Comparison of ENCODE assay signal across 9 cellular contexts in the genomic region with DNA sequence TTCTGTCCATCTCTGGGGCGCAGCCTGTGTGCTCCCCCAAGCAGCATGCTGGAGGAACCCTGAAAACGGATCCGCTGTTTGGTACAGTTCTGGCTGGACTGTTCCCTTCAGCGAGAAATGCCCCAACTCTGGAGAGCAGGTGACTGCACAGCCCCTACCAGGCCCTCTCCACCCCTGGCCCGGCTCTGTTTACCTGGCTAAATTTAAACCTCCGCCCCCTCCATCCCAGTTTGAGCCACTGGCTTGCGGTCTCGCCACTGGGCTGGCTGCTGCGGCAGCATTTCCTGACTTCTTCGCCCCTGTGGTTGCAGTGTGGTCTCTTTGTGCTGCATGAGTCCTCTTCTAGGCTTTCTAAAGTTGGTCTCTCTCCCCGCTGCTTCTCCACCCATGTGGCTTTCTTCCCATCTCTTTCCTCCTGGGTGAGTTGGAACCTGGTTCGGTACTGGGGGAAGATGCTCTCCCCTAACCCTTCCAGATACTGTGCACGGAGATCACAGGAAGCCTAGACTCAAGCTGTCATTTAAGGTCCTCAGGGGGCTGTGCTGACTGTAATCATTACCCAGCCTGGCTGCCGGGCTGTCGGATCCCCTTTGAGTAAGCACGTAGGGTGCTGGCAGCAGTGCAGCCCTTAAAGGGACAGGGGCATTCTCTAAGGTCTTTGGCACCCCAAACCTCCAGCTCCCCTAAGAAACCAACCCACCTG.
DNase-seq lines count a peak whose midpoint lies in the region; ATAC-seq, FAIRE-seq and TF ChIP-seq lines count a peak whose summit lies in the region.
"Had no signal": no experiment of that assay in that cellular context is flagged by ENCODE, and none has a peak within 500 bp of the region (broad histone marks: within the 10 kb centered on the region; RNA-seq: fewer than 3 reads in every experiment).

No MANE protein-coding gene starts in this region.

- no peak for TF ChIP-seq EP300 in tibial nerve (IDR thresholded peaks at IDR 0.05)

- TF ChIP-seq CTCF in tibial nerve (IDR thresholded peaks at IDR 0.05) (no peak), kidney (IDR thresholded peaks at IDR 0.05; ENCODE audit: borderline replicate concordance, extremely low read depth, insufficient read depth) (no peak)

- peak overlapping the region; percentile 76 to 91 (median 86) for H3K4me3 Mint-ChIP-seq in naive thymus-derived CD8-positive, alpha-beta T cell

- ATAC-seq in GM19463 (IDR thresholded peaks at IDR 0.05; ENCODE audit: unreplicated experiment) (peak; percentile 53), HG03565 (IDR thresholded peaks at IDR 0.05; ENCODE audit: unreplicated experiment) (peak; percentile 41)
- peak; percentile 56 to 68 for ATAC-seq in naive thymus-derived CD8-positive, alpha-beta T cell

- H3K9me3 Mint-ChIP-seq in naive thymus-derived CD8-positive, alpha-beta T cell, result peaks cover 0 to 2% (median 0%) of the 10 kb centered on the region in 9 donors

- H3K4me3 ChIP-seq in GM08714 (ENCODE audit: low read length), result peak overlapping the region; percentile 81; the same call in 1 of the 2 replicates
- no peak overlapping the region for H3K4me3 ChIP-seq in tibial nerve
- no peak overlapping the region for H3K4me3 ChIP-seq in kidney (ENCODE audit: low read length in 2 of 2)

- FAIRE-seq in kidney (lab: Jason Lieb, UNC) (no peak), H54 (lab: Jason Lieb, UNC) (no peak)

- TF ChIP-seq POLR2A in tibial nerve (IDR thresholded peaks at IDR 0.05) (no peak), H54 (IDR thresholded peaks at IDR 0.05; ENCODE audit: low read depth, low read length) (no peak)

- H3K9ac ChIP-seq in kidney (ENCODE audit: low read length in 2 of 2), result no peak overlapping the region
- H3K9ac ChIP-seq: parathyroid adenoma had no signal

- H3K27ac Mint-ChIP-seq in naive thymus-derived CD8-positive, alpha-beta T cell, result peak overlapping the region in 3 of 10 donors; percentile 1 to 36 (median 15)

- H3K27ac ChIP-seq in tibial nerve, result no peak overlapping the region
- no peak overlapping the region for H3K27ac ChIP-seq in kidney (ENCODE audit: low read depth in 2 of 2, low read length in 2 of 2)
- H3K27ac ChIP-seq: parathyroid adenoma had no signal

- WGBS in tibial nerve, 2 donors, result 53 to 58% methylated on average over 16 of the region's 16 CpGs

- H3K4me1 ChIP-seq in tibial nerve, result peaks cover 0 to 20% (median 4%) of the 10 kb centered on the region in 4 donors
- H3K4me1 ChIP-seq in kidney (ENCODE audit: control insufficient read depth in 1 of 2, insufficient read depth in 1 of 2, low read depth in 1 of 2, low read length in 2 of 2), result peaks cover 0 to 2% of the 10 kb centered on the region in 2 donors

- H3K36me3 ChIP-seq in tibial nerve (no peaks in the 10 kb centered on the region), kidney (ENCODE audit: control insufficient read depth in 1 of 2, insufficient read depth in 2 of 2, low read length in 2 of 2) (no peaks in the 10 kb centered on the region)

- H3K36me3 Mint-ChIP-seq in naive thymus-derived CD8-positive, alpha-beta T cell, result peaks cover 0 to 3% (median 0%) of the 10 kb centered on the region in 3 donors

- peaks cover 45 to 68% (median 59%) of the 10 kb centered on the region in 5 donors for H3K27me3 Mint-ChIP-seq in naive thymus-derived CD8-positive, alpha-beta T cell

- peaks cover 2 to 73% of the 10 kb centered on the region in 2 donors for H3K27me3 ChIP-seq in tibial nerve

- H3K4me1 Mint-ChIP-seq in naive thymus-derived CD8-positive, alpha-beta T cell, result peaks cover 26 to 43% (median 35%) of the 10 kb centered on the region in 4 donors

- peak; percentile 17 for DNase-seq in activated T-cell treated with anti-CD3 and anti-CD28 coated beads for 24 hours (ENCODE audit: low read depth)
- peak in 7 of 10 donors; percentile 23 to 71 (median 49) for DNase-seq in naive thymus-derived CD8-positive, alpha-beta T cell
- no peak for DNase-seq in tibial nerve (ENCODE audit: low spot score in 2 of 2)
- DNase-seq in kidney, result no peak
- no peak for DNase-seq in H54 (ENCODE audit: insufficient read length, low spot score)

- H3K9me3 ChIP-seq in tibial nerve, result no peaks in the 10 kb centered on the region
- no peaks in the 10 kb centered on the region for H3K9me3 ChIP-seq in kidney (ENCODE audit: control insufficient read depth in 1 of 2, low read length in 2 of 2)

- intact Hi-C loops in kidney (cut with DNase I), result no loop called here

- POLR2A ChIA-PET in naive thymus-derived CD8-positive, alpha-beta T cell (lab: Charles Lee), result interaction anchor here (0.7 to 1.7 kb wide), 4 partner anchors 9 to 71 kb away, joined by 3 to 7 read pairs (median 6); no protein-coding TSS in a partner anchor

Comparison
In these comparisons a context has a peak if more than half of its experiments do, and no peak if none do; other contexts are left out.
1. DNase-seq: peak in activated T-cell treated with anti-CD3 and anti-CD28 coated beads for 24 hours (single experiment) and naive thymus-derived CD8-positive, alpha-beta T cell (7 of 10); none in tibial nerve (0 of 2), kidney (single experiment) and H54 (single experiment).
2. Peak in every context shown above with its lines, with median percentiles within 50 percentile points of each other: ATAC-seq.